8 cellular contexts compared by ENCODE assay signal in genomic region chr2:84888401-84889276, GRCh38. TPM values are rescaled to one million over a fixed set of nuclear protein-coding genes. Genes with fewer than 3 reads are reported as not detected.
A peak's percentile ranks its signal among the peaks of the same experiment; 100 is the strongest.
DNase-seq lines count a peak whose midpoint lies in the region; ATAC-seq and TF ChIP-seq lines count a peak whose summit lies in the region.

No MANE protein-coding gene starts in this region.

- H3K4me1 Mint-ChIP-seq in activated T-cell treated with anti-CD3 and anti-CD28 coated beads, Interleukin-2, amount 50 U/mL, for 4 hours (ENCODE audit: low read depth) = peaks cover 44% of the 10 kb centered on the region
- H3K4me1 Mint-ChIP-seq in endothelial cell (ENCODE audit: unreplicated experiment) = peaks cover 7% of the 10 kb centered on the region

- H2AFZ ChIP-seq in smooth muscle cell (ENCODE audit: low read depth) = peak overlapping the region; percentile 84

- H3K27me3 ChIP-seq in smooth muscle cell (ENCODE audit: low read depth) = no peaks in the 10 kb centered on the region

- intact Hi-C loops in Right ventricle myocardium superior (cut with DNase I) = no loop called here

- H3K79me2 ChIP-seq in smooth muscle cell (ENCODE audit: low read depth) = no peaks in the 10 kb centered on the region

- H3K27ac Mint-ChIP-seq in endothelial cell (ENCODE audit: unreplicated experiment) = no peak overlapping the region

- H3K9me3 Mint-ChIP-seq in activated T-cell treated with anti-CD3 and anti-CD28 coated beads, Interleukin-2, amount 50 U/mL, for 4 hours = no peaks in the 10 kb centered on the region
- H3K9me3 Mint-ChIP-seq in endothelial cell (ENCODE audit: unreplicated experiment) = no peaks in the 10 kb centered on the region

- H3K36me3 ChIP-seq in smooth muscle cell (ENCODE audit: low read depth) = no peaks in the 10 kb centered on the region

- peak overlapping the region; percentile 6 for H3K4me3 ChIP-seq in smooth muscle cell

- peak overlapping the region; percentile 65 for H3K4me2 ChIP-seq in smooth muscle cell

- H3K4me1 ChIP-seq in smooth muscle cell (ENCODE audit: low read depth) = no peaks in the 10 kb centered on the region

- WGBS in smooth muscle cell (ENCODE audit: low lambda C conversion rate) = 41% methylated on average over 6 of the region's 6 CpGs

- ATAC-seq in GM18498 (IDR thresholded peaks at IDR 0.05; ENCODE audit: unreplicated experiment) (peak; percentile 94), Right ventricle myocardium superior (ENCODE audit: poor library complexity) (peak; percentile 86)
- ATAC-seq in activated T-cell treated with anti-CD3 and anti-CD28 coated beads, Interleukin-2, amount 50 U/mL, for 4 hours = peak; percentile 91

- H4K20me1 ChIP-seq in smooth muscle cell (ENCODE audit: low read depth) = no peaks in the 10 kb centered on the region

- H3K9ac ChIP-seq in smooth muscle cell (ENCODE audit: low read depth) = peak overlapping the region; percentile 29

- DNase-seq in H4 (ENCODE audit: low spot score) (peak; percentile 76), M059J (ENCODE audit: low read depth) (peak; percentile 72), Right ventricle myocardium superior (no peak), smooth muscle cell (lab: John Stamatoyannopoulos, UW; ENCODE audit: unreplicated experiment) (no peak), endothelial cell (ENCODE audit: low spot score) (no peak), NCI-H2107 treated with DMSO at 0.1 percent for 48 hours (lab: John Stamatoyannopoulos, UW; ENCODE audit: unreplicated experiment) (no peak)
- DNase-seq in activated T-cell treated with anti-CD3 and anti-CD28 coated beads, Interleukin-2, amount 50 U/mL, for 4 hours = peak; percentile 42

- H3K27me3 Mint-ChIP-seq in activated T-cell treated with anti-CD3 and anti-CD28 coated beads, Interleukin-2, amount 50 U/mL, for 4 hours (ENCODE audit: low read depth) = no peaks in the 10 kb centered on the region
- no peaks in the 10 kb centered on the region for H3K27me3 Mint-ChIP-seq in endothelial cell (ENCODE audit: unreplicated experiment)

- H3F3A ChIP-seq in smooth muscle cell (ENCODE audit: low read depth) = no peaks in the 10 kb centered on the region

- H3K27ac ChIP-seq in smooth muscle cell (ENCODE audit: low read depth) = peak overlapping the region; percentile 25

- H3K9me3 ChIP-seq in smooth muscle cell (replicated peaks; ENCODE audit: low read depth) = no peaks in the 10 kb centered on the region

- peak overlapping the region; percentile 71 for H3K4me3 Mint-ChIP-seq in activated T-cell treated with anti-CD3 and anti-CD28 coated beads, Interleukin-2, amount 50 U/mL, for 4 hours
- H3K4me3 Mint-ChIP-seq in endothelial cell (ENCODE audit: unreplicated experiment) = no peak overlapping the region

- no peak for TF ChIP-seq CTCF in smooth muscle cell (IDR thresholded peaks at IDR 0.05; ENCODE audit: borderline replicate concordance, insufficient read depth, poor library complexity, severe bottlenecking)
- no peak for TF ChIP-seq CTCF in endothelial cell (IDR thresholded peaks at IDR 0.05; ENCODE audit: unreplicated experiment)

- no peaks in the 10 kb centered on the region for H3K36me3 Mint-ChIP-seq in activated T-cell treated with anti-CD3 and anti-CD28 coated beads, Interleukin-2, amount 50 U/mL, for 4 hours (ENCODE audit: insufficient read depth)
- H3K36me3 Mint-ChIP-seq in endothelial cell (ENCODE audit: low read depth, unreplicated experiment) = no peaks in the 10 kb centered on the region

RNA-seq across cellular contexts. Expression of gene TRABD2A, which starts 7.8 kb away (rescaled TPM):
- 7.2 and 12.0 TPM in 2 replicates for total RNA-seq in H4 (2014; rRNA removed; shearing (Covaris generic))
- 0.81 and 3.7 TPM in 2 replicates for total RNA-seq in M059J (2014; rRNA removed; shearing (Covaris generic))
- total RNA-seq in activated T-cell treated with anti-CD3 and anti-CD28 coated beads, Interleukin-2, amount 50 U/mL, for 4 hours = 10 to 100 TPM; 21.2 to 29.4 (median 22.2) TPM
- 0.56 TPM for total RNA-seq in Right ventricle myocardium superior
- total RNA-seq in smooth muscle cell = 0.31 TPM in 1 of 2 replicates, not detected in the other
- 0.11 and 1.1 TPM in 2 replicates for polyA plus RNA-seq in smooth muscle cell
- 7.2 TPM for total RNA-seq in endothelial cell (ENCODE audit: unreplicated experiment)

RNA-seq across cellular contexts. Expression of gene TMSB10, which starts 16.8 kb away (rescaled TPM):
- 4,471 and 5,260 TPM in 2 replicates for total RNA-seq in H4 (2014; rRNA removed; shearing (Covaris generic))
- total RNA-seq in M059J (2014; rRNA removed; shearing (Covaris generic)) = 7,017 and 9,457 TPM in 2 replicates
- 1,000 to 10,000 TPM; 1,023 to 1,175 (median 1,139) TPM for total RNA-seq in activated T-cell treated with anti-CD3 and anti-CD28 coated beads, Interleukin-2, amount 50 U/mL, for 4 hours
- total RNA-seq in Right ventricle myocardium superior (417 TPM), smooth muscle cell (7,008 and 8,051 TPM in 2 replicates), endothelial cell (ENCODE audit: unreplicated experiment) (3,500 TPM)
- polyA plus RNA-seq in smooth muscle cell = 5,467 and 5,517 TPM in 2 replicates

Comparison
In these comparisons a context has a peak if more than half of its experiments do, and no peak if none do; other contexts are left out.
1. DNase-seq: peak in H4 (single experiment), M059J (single experiment) and activated T-cell treated with anti-CD3 and anti-CD28 coated beads, Interleukin-2, amount 50 U/mL, for 4 hours (single experiment); none in Right ventricle myocardium superior (single experiment), smooth muscle cell (single experiment), endothelial cell (single experiment) and NCI-H2107 treated with DMSO at 0.1 percent for 48 hours (single experiment).
2. Peak in every context shown above with its lines, with median percentiles within 50 percentile points of each other: ATAC-seq.